ENCODE assay signal across 30 cellular contexts in genomic region chr14:71388862-71389261, GRCh38.
DNase-seq lines count a peak whose midpoint lies in the region; ATAC-seq and TF ChIP-seq lines count a peak whose summit lies in the region.
"Had no signal": no experiment of that assay in that cellular context is flagged by ENCODE, and none has a peak within 500 bp of the region (broad histone marks: within the 10 kb centered on the region; RNA-seq: fewer than 3 reads in every experiment).

No MANE protein-coding gene starts in this region.

- H3K9me3 ChIP-seq in RWPE2 (ENCODE audit: severe bottlenecking) = no peaks in the 10 kb centered on the region
- no peaks in the 10 kb centered on the region for H3K9me3 ChIP-seq in colonic mucosa
- H3K9me3 ChIP-seq: adrenal gland, ovary, testis had no signal

- H3K9ac ChIP-seq in colonic mucosa (ENCODE audit: low read depth in 2 of 2, low read length in 2 of 2) = no peak overlapping the region

- H3K4me1 Mint-ChIP-seq in activated CD4-positive, alpha-beta memory T cell treated with anti-CD3 and anti-CD28 coated beads, Interleukin-2, amount 10 ng/mL, durations not matched to agents 7 days and 5 days = peaks cover 26% of the 10 kb centered on the region
- H3K4me1 Mint-ChIP-seq in activated CD4-positive, alpha-beta memory T cell treated with anti-CD3 and anti-CD28 coated beads for 36 hours (ENCODE audit: low read depth) = peaks cover 15% of the 10 kb centered on the region
- H3K4me1 Mint-ChIP-seq: brain had no signal

- ATAC-seq in RWPE2 (ENCODE audit: low read depth) (peak; percentile 68; the same call in 2 of the 3 replicates), left lobe of liver (no peak)
- ATAC-seq: activated T-cell treated with anti-CD3 and anti-CD28 coated beads, Interleukin-2, amount 50 U/mL, for 72 hours; left cardiac atrium; Panc1 had no signal

- no peaks in the 10 kb centered on the region for H3K27me3 Mint-ChIP-seq in activated CD4-positive, alpha-beta memory T cell treated with anti-CD3 and anti-CD28 coated beads, Interleukin-2, amount 10 ng/mL, durations not matched to agents 7 days and 5 days
- H3K27me3 Mint-ChIP-seq in activated CD4-positive, alpha-beta memory T cell treated with anti-CD3 and anti-CD28 coated beads for 36 hours = no peaks in the 10 kb centered on the region
- H3K27me3 Mint-ChIP-seq: activated naive CD4-positive, alpha-beta T cell treated with anti-CD3 and anti-CD28 coated beads, Interleukin-2, amount 10 ng/mL, durations not matched to agents 7 days and 5 days; brain; CD4-positive, alpha-beta T cell; stimulated activated naive CD8-positive, alpha-beta T cell treated with anti-CD3 and anti-CD28 coated beads, Interleukin-15, Interleukin-2, amounts not matched to agents 100 ng/mL and 50 ng/mL, for 24 hours had no signal

- H3K27ac ChIP-seq in RWPE2 (ENCODE audit: poor library complexity, severe bottlenecking) (peak overlapping the region; percentile 8), colonic mucosa (no peak overlapping the region)
- H3K27ac ChIP-seq: adrenal gland, ovary, testis, VCaP had no signal

- H3K27me3 ChIP-seq in RWPE2 (ENCODE audit: insufficient read depth, poor library complexity, severe bottlenecking) = no peaks in the 10 kb centered on the region
- H3K27me3 ChIP-seq in colonic mucosa = no peaks in the 10 kb centered on the region
- H3K27me3 ChIP-seq: adrenal gland, ovary, testis had no signal

- no peaks in the 10 kb centered on the region for H3K9me3 Mint-ChIP-seq in activated CD4-positive, alpha-beta memory T cell treated with anti-CD3 and anti-CD28 coated beads, Interleukin-2, amount 10 ng/mL, durations not matched to agents 7 days and 5 days
- no peaks in the 10 kb centered on the region for H3K9me3 Mint-ChIP-seq in activated CD4-positive, alpha-beta memory T cell treated with anti-CD3 and anti-CD28 coated beads for 36 hours
- H3K9me3 Mint-ChIP-seq: activated naive CD4-positive, alpha-beta T cell treated with anti-CD3 and anti-CD28 coated beads, Interleukin-2, amount 10 ng/mL, durations not matched to agents 7 days and 5 days; activated T-cell treated with anti-CD3 and anti-CD28 coated beads, Interleukin-2, amount 50 U/mL, for 72 hours; CD4-positive, alpha-beta T cell; H9; stimulated activated naive CD8-positive, alpha-beta T cell treated with anti-CD3 and anti-CD28 coated beads, Interleukin-15, Interleukin-2, amounts not matched to agents 100 ng/mL and 50 ng/mL, for 24 hours had no signal

- intact Hi-C loops in activated CD4-positive, alpha-beta memory T cell treated with anti-CD3 and anti-CD28 coated beads for 36 hours (cut with micrococcal nuclease) = no loop called here
- intact Hi-C loops in colonic mucosa (cut with DNase I) = no loop called here

- H3K4me1 ChIP-seq in RWPE2 (ENCODE audit: insufficient read depth, poor library complexity, severe bottlenecking) = peaks cover 15% of the 10 kb centered on the region
- no peaks in the 10 kb centered on the region for H3K4me1 ChIP-seq in colonic mucosa
- H3K4me1 ChIP-seq: adrenal gland had no signal

- no peaks in the 10 kb centered on the region for H3K36me3 ChIP-seq in RWPE2 (ENCODE audit: low read depth)
- no peaks in the 10 kb centered on the region for H3K36me3 ChIP-seq in colonic mucosa
- H3K36me3 ChIP-seq: adrenal gland, ovary had no signal

- POLR2A ChIA-PET in activated CD4-positive, alpha-beta memory T cell treated with anti-CD3 and anti-CD28 coated beads, Interleukin-2, amount 10 ng/mL, durations not matched to agents 7 days and 5 days (lab: Charles Lee) = interaction anchor here (1.0 kb wide), 1 partner anchor 33 kb away, joined by 3 read pairs; no protein-coding TSS in a partner anchor
- POLR2A ChIA-PET in activated CD4-positive, alpha-beta memory T cell treated with anti-CD3 and anti-CD28 coated beads for 36 hours (lab: Charles Lee) = no interaction called here

- TF ChIP-seq CTCF in RWPE2 (IDR thresholded peaks at IDR 0.05; ENCODE audit: poor library complexity, severe bottlenecking) = no peak
- no peak for TF ChIP-seq CTCF in colonic mucosa (IDR thresholded peaks at IDR 0.05)

- DNase-seq in activated CD4-positive, alpha-beta memory T cell treated with anti-CD3 and anti-CD28 coated beads, Interleukin-2, amount 10 ng/mL, durations not matched to agents 7 days and 5 days = no peak
- no peak for DNase-seq in activated CD4-positive, alpha-beta memory T cell treated with anti-CD3 and anti-CD28 coated beads for 36 hours
- DNase-seq in RWPE2 (ENCODE audit: low spot score) = no peak
- DNase-seq in islet precursor cell = peak; percentile 62
- DNase-seq in left lobe of liver (ENCODE audit: low spot score) = no peak
- no peak for DNase-seq in effector CD4-positive, alpha-beta T cell
- no peak for DNase-seq in effector CD8-positive, alpha-beta T cell (lab: John Stamatoyannopoulos, UW)
- DNase-seq in colonic mucosa = no peak
- DNase-seq: activated naive CD4-positive, alpha-beta T cell treated with anti-CD3 and anti-CD28 coated beads, Interleukin-2, amount 10 ng/mL, durations not matched to agents 7 days and 5 days; activated T-cell treated with anti-CD3 and anti-CD28 coated beads, Interleukin-2, amount 50 U/mL, for 72 hours; AML-193; CD4-positive, alpha-beta T cell; DND-41; H9; hypothalamus; left cardiac atrium; NCI-H1436 treated with DMSO at 0.1 percent for 48 hours; NCI-H345; nephron progenitor cell; ovary; retina; SHP77; stimulated activated CD4-positive, alpha-beta T cell treated with anti-CD3 and anti-CD28 coated beads, Interleukin-1b, Interleukin-23, amount 100 ng/mL, for 48 hours; T-helper 9 cell; testis had no signal

- H3K4me3 ChIP-seq in RWPE2 (ENCODE audit: severe bottlenecking) = no peak overlapping the region
- no peak overlapping the region for H3K4me3 ChIP-seq in colonic mucosa
- H3K4me3 ChIP-seq: adrenal gland, ovary, testis had no signal

- peak overlapping the region; percentile 41 for H3K27ac Mint-ChIP-seq in activated CD4-positive, alpha-beta memory T cell treated with anti-CD3 and anti-CD28 coated beads, Interleukin-2, amount 10 ng/mL, durations not matched to agents 7 days and 5 days
- H3K27ac Mint-ChIP-seq in activated CD4-positive, alpha-beta memory T cell treated with anti-CD3 and anti-CD28 coated beads for 36 hours = no peak overlapping the region
- H3K27ac Mint-ChIP-seq: activated naive CD4-positive, alpha-beta T cell treated with anti-CD3 and anti-CD28 coated beads, Interleukin-2, amount 10 ng/mL, durations not matched to agents 7 days and 5 days; brain; CD4-positive, alpha-beta T cell; nephron progenitor cell; stimulated activated naive CD8-positive, alpha-beta T cell treated with anti-CD3 and anti-CD28 coated beads, Interleukin-15, Interleukin-2, amounts not matched to agents 100 ng/mL and 50 ng/mL, for 24 hours had no signal

- peaks cover 26% of the 10 kb centered on the region for H3K36me3 Mint-ChIP-seq in activated CD4-positive, alpha-beta memory T cell treated with anti-CD3 and anti-CD28 coated beads, Interleukin-2, amount 10 ng/mL, durations not matched to agents 7 days and 5 days (ENCODE audit: low read depth)
- peaks cover 3% of the 10 kb centered on the region for H3K36me3 Mint-ChIP-seq in activated CD4-positive, alpha-beta memory T cell treated with anti-CD3 and anti-CD28 coated beads for 36 hours
- H3K36me3 Mint-ChIP-seq: brain had no signal

- CTCF ChIA-PET in activated CD4-positive, alpha-beta memory T cell treated with anti-CD3 and anti-CD28 coated beads, Interleukin-2, amount 10 ng/mL, durations not matched to agents 7 days and 5 days (lab: Charles Lee) = no interaction called here
- CTCF ChIA-PET in activated CD4-positive, alpha-beta memory T cell treated with anti-CD3 and anti-CD28 coated beads for 36 hours (lab: Charles Lee) = no interaction called here

- no peak overlapping the region for H3K4me3 Mint-ChIP-seq in activated CD4-positive, alpha-beta memory T cell treated with anti-CD3 and anti-CD28 coated beads, Interleukin-2, amount 10 ng/mL, durations not matched to agents 7 days and 5 days
- no peak overlapping the region for H3K4me3 Mint-ChIP-seq in activated CD4-positive, alpha-beta memory T cell treated with anti-CD3 and anti-CD28 coated beads for 36 hours
- H3K4me3 Mint-ChIP-seq: activated naive CD4-positive, alpha-beta T cell treated with anti-CD3 and anti-CD28 coated beads, Interleukin-2, amount 10 ng/mL, durations not matched to agents 7 days and 5 days; activated T-cell treated with anti-CD3 and anti-CD28 coated beads, Interleukin-2, amount 50 U/mL, for 72 hours; brain; CD4-positive, alpha-beta T cell; H9; nephron progenitor cell; stimulated activated naive CD8-positive, alpha-beta T cell treated with anti-CD3 and anti-CD28 coated beads, Interleukin-15, Interleukin-2, amounts not matched to agents 100 ng/mL and 50 ng/mL, for 24 hours had no signal
